2 cellular contexts compared by ENCODE assay signal in genomic region chr9:133545494-133546286, GRCh38.
TF ChIP-seq lines count a peak whose summit lies in the region.

No MANE protein-coding gene starts in this region.

TF ChIP-seq in SK-N-SH, 30 proteins besides CTCF, POLR2A, EP300 and RAD21 (continued from another document):
- TF ChIP-seq FOSL2 (IDR thresholded peaks at IDR 0.05; ENCODE audit: borderline replicate concordance, low read depth): no peak
- no peak for TF ChIP-seq YY1 (IDR thresholded peaks at IDR 0.05; ENCODE audit: low read depth)
- no peak for TF ChIP-seq REST (IDR thresholded peaks at IDR 0.05; ENCODE audit: low read depth, low read length)
- no peak for TF ChIP-seq ELF1 (IDR thresholded peaks at IDR 0.05)
TF ChIP-seq in SK-N-SH: peak in this region for 0.

TF ChIP-seq in SK-N-SH treated with all-trans-retinoic acid at 6 μM for 48 hours, 23 proteins besides CTCF, POLR2A, EP300 and RAD21 (continued from another document):
- TF ChIP-seq TSHZ2 (CRISPR knock-in tag; IDR thresholded peaks at IDR 0.05) (no peak), ZC3H10 (CRISPR knock-in tag; IDR thresholded peaks at IDR 0.05) (no peak), ESRRG (CRISPR knock-in tag; IDR thresholded peaks at IDR 0.05) (no peak), BACH2 (CRISPR knock-in tag; IDR thresholded peaks at IDR 0.05; ENCODE audit: borderline replicate concordance) (no peak), PPARA (CRISPR knock-in tag; IDR thresholded peaks at IDR 0.05; ENCODE audit: borderline replicate concordance) (no peak)
